20 cellular contexts compared by ENCODE assay signal in the genomic region with DNA sequence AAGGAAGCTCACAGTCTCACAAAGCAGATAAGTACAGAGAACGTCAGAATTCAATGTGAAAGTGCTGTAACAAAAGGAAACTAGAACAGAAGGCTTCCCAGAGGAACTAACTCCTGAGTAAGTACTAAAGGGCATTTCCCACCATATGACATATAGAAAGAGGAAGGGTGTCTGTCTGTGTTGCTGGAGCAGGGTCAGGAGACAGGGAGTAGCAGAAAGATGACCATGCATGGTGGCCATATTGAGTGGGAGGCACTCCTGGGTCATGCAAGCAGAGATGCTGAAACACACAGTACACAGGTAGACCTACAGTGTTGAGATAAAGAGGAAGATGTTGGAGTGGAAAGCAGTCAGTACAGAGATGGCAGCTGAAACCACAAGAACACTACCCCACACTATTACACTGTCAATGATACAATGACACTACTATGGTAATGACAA. TPM values are rescaled to one million over a fixed set of nuclear protein-coding genes. Genes with fewer than 3 reads are reported as not detected.
DNase-seq lines count a peak whose midpoint lies in the region; ATAC-seq, FAIRE-seq and TF ChIP-seq lines count a peak whose summit lies in the region.
"Had no signal": no experiment of that assay in that cellular context is flagged by ENCODE, and none has a peak within 500 bp of the region (broad histone marks: within the 10 kb centered on the region; RNA-seq: fewer than 3 reads in every experiment).

No MANE protein-coding gene starts in this region.

- no peaks in the 10 kb centered on the region for H3K9me3 ChIP-seq in right lobe of liver
- H3K9me3 ChIP-seq in HepG2 (ENCODE audit: low read length) = no peaks in the 10 kb centered on the region
- no peaks in the 10 kb centered on the region for H3K9me3 ChIP-seq in left lung
- no peaks in the 10 kb centered on the region for H3K9me3 ChIP-seq in upper lobe of right lung
- H3K9me3 ChIP-seq in T-helper 17 cell (ENCODE audit: control insufficient read depth, low read length, poor library complexity, severe bottlenecking) = no peaks in the 10 kb centered on the region
- no peaks in the 10 kb centered on the region for H3K9me3 ChIP-seq in spleen
- H3K9me3 ChIP-seq: HAP-1, SJCRH30 had no signal

- no peaks in the 10 kb centered on the region for H4K20me1 ChIP-seq in HepG2 (ENCODE audit: insufficient read depth, low read length)
- H4K20me1 ChIP-seq: BLaER1 had no signal

- no peaks in the 10 kb centered on the region for H3K4me1 ChIP-seq in right lobe of liver
- no peaks in the 10 kb centered on the region for H3K4me1 ChIP-seq in HepG2 (ENCODE audit: insufficient read depth, low read length)
- no peaks in the 10 kb centered on the region for H3K4me1 ChIP-seq in left lung
- no peaks in the 10 kb centered on the region for H3K4me1 ChIP-seq in upper lobe of right lung
- no peaks in the 10 kb centered on the region for H3K4me1 ChIP-seq in spleen
- H3K4me1 ChIP-seq: BLaER1, HAP-1, SJCRH30 had no signal

- no peak overlapping the region for H3K27ac Mint-ChIP-seq in T-helper 17 cell

- no peak for TF ChIP-seq EP300 in HepG2 (IDR thresholded peaks at IDR 0.05; ENCODE audit: low read depth in 2 of 2, low read length in 2 of 2)
- TF ChIP-seq EP300 in HepG2 (CRISPR knock-in tag; IDR thresholded peaks at IDR 0.05; ENCODE audit: borderline replicate concordance) = no peak

- intact Hi-C loops in right lobe of liver (cut with DNase I) (no loop called here), HepG2 (cut with micrococcal nuclease; ENCODE audit: unreplicated experiment) (no loop called here), left lung (cut with DNase I) (no loop called here), upper lobe of right lung (cut with DNase I) (no loop called here), spleen (cut with DNase I; ENCODE audit: low total_unique reads) (no loop called here)

- TF ChIP-seq POLR2A in right lobe of liver (IDR thresholded peaks at IDR 0.05) = no peak
- no peak for TF ChIP-seq POLR2A in HepG2 (IDR thresholded peaks at IDR 0.05; ENCODE audit: insufficient read depth in 1 of 2, low read depth in 2 of 2, low read length in 2 of 2)
- no peak for TF ChIP-seq POLR2A in spleen (IDR thresholded peaks at IDR 0.05)

- ATAC-seq in right lobe of liver = peak; percentile 30 to 63 (median 48)
- no peak for ATAC-seq in HepG2
- peak; percentile 51 for ATAC-seq in HG03432 (IDR thresholded peaks at IDR 0.05; ENCODE audit: unreplicated experiment)
- peak; percentile 78 for ATAC-seq in left lung
- ATAC-seq in upper lobe of right lung = peak; percentile 94
- ATAC-seq in T-helper 17 cell = no peak

- H3K4me3 Mint-ChIP-seq in T-helper 17 cell = no peak overlapping the region

- H3K27me3 Mint-ChIP-seq in T-helper 17 cell = no peaks in the 10 kb centered on the region

- H3K9ac ChIP-seq in HepG2 (ENCODE audit: insufficient read depth, low read depth, low read length) = no peak overlapping the region
- H3K9ac ChIP-seq: BLaER1 had no signal

- no peaks in the 10 kb centered on the region for H3K4me1 Mint-ChIP-seq in T-helper 17 cell

- H3K36me3 Mint-ChIP-seq in T-helper 17 cell (ENCODE audit: low read depth) = peaks cover 5% of the 10 kb centered on the region

- FAIRE-seq in HepG2 (lab: Jason Lieb, UNC) = no peak
- FAIRE-seq: A204.1, G401.6 had no signal

- POLR2A ChIA-PET in HepG2 (lab: Yijun Ruan, JAX) = no interaction called here

- no TSS peak for BruUV-seq in HepG2 (replicated peaks; lab: Mats Ljungman, UMichigan)

- no peak for TF ChIP-seq RAD21 in HepG2 (CRISPR knock-in tag; IDR thresholded peaks at IDR 0.05)

- H3K4me3 ChIP-seq in right lobe of liver (no peak overlapping the region), HepG2 (replicated peaks in 1 of 3; ENCODE audit: insufficient read depth in 1 of 3, low read depth in 2 of 3, low read length in 3 of 3) (no peak overlapping the region), left lung (no peak overlapping the region), upper lobe of right lung (no peak overlapping the region), spleen (no peak overlapping the region)
- H3K4me3 ChIP-seq: BLaER1, HAP-1, SJCRH30 had no signal

- H3K79me2 ChIP-seq in HepG2 (ENCODE audit: insufficient read depth, low read length) = no peaks in the 10 kb centered on the region

- H3K27me3 ChIP-seq in right lobe of liver = no peaks in the 10 kb centered on the region
- H3K27me3 ChIP-seq in HepG2 (ENCODE audit: control insufficient read depth in 1 of 2, insufficient read depth in 2 of 2, low read length in 2 of 2) = no peaks in the 10 kb centered on the region
- no peaks in the 10 kb centered on the region for H3K27me3 ChIP-seq in left lung
- no peaks in the 10 kb centered on the region for H3K27me3 ChIP-seq in upper lobe of right lung
- no peaks in the 10 kb centered on the region for H3K27me3 ChIP-seq in spleen (replicated peaks in 1 of 7)
- H3K27me3 ChIP-seq: BLaER1, SJCRH30 had no signal

- CTCF ChIA-PET in HepG2 (lab: Yijun Ruan, JAX; ENCODE audit: low intra/inter-chr PET ratio, low total read pairs) = no interaction called here

- H3K4me2 ChIP-seq in HepG2 (ENCODE audit: low read depth, low read length) = no peak overlapping the region
- H3K4me2 ChIP-seq: BLaER1 had no signal

- 62% methylated on average over 1 of the region's 1 CpG for WGBS in right lobe of liver (ENCODE audit: insufficient coverage, low coverage, low lambda C conversion rate, missing lambda C conversion rate)
- WGBS in HepG2 (ENCODE audit: low lambda C conversion rate) = 52% methylated on average over 1 of the region's 1 CpG
- WGBS in spleen, 5 donors = 53 to 67% (median 63%) methylated on average over 1 of the region's 1 CpG

- in situ Hi-C loops in HepG2 (cut with HindIII; ENCODE audit: extremely low pct_ligation_motif_present, low pct_unique_long_range_greater_than_20kb) = no loop called here

- no peak overlapping the region for H3K27ac ChIP-seq in right lobe of liver
- no peak overlapping the region for H3K27ac ChIP-seq in HepG2 (ENCODE audit: extremely low read length, insufficient read depth, low read length)
- peak overlapping the region in 1 of 2 donors; percentile 30 for H3K27ac ChIP-seq in left lung
- H3K27ac ChIP-seq in upper lobe of right lung = no peak overlapping the region
- peak overlapping the region in 1 of 8 donors; percentile 58 for H3K27ac ChIP-seq in spleen
- H3K27ac ChIP-seq: BLaER1, SJCRH30 had no signal

- no peak overlapping the region for H2AFZ ChIP-seq in HepG2 (ENCODE audit: low read length)

- TF ChIP-seq CTCF in right lobe of liver (IDR thresholded peaks at IDR 0.05) (no peak), HepG2 (CRISPR knock-in tag; IDR thresholded peaks at IDR 0.05) (no peak), left lung (IDR thresholded peaks at IDR 0.05) (no peak), upper lobe of right lung (IDR thresholded peaks at IDR 0.05) (no peak), spleen (IDR thresholded peaks at IDR 0.05 in 8 of 11, conservative IDR thresholded peaks at IDR 0.05 in 3 of 11) (no peak)

- DNase-seq in right lobe of liver (no peak), HepG2 (ENCODE audit: low spot score) (no peak), left lung (no peak), upper lobe of right lung (no peak), T-helper 17 cell (no peak), HCEC 1CT (no peak), spleen (no peak)
- DNase-seq: DND-41, NCI-H1105 treated with DMSO at 0.1 percent for 48 hours, NCI-H1694 treated with DMSO at 0.1 percent for 48 hours, NCI-H2107, NCI-H345, NCI-H526, OCI-M1, SJCRH30 had no signal

- H3K36me3 ChIP-seq in right lobe of liver (peaks cover 0 to 2% (median 0%) of the 10 kb centered on the region in 4 donors), HepG2 (replicated peaks in 1 of 2; ENCODE audit: control insufficient read depth in 1 of 2, insufficient read depth in 2 of 2, low read length in 2 of 2) (peaks cover 0 to 3% of the 10 kb centered on the region in 2 experiments; a peak in 1 of 5 replicates), left lung (peaks cover 0 to 98% of the 10 kb centered on the region in 2 donors), upper lobe of right lung (peaks cover 75% of the 10 kb centered on the region), spleen (peaks cover 0 to 100% (median 59%) of the 10 kb centered on the region in 6 donors)

TF ChIP-seq in HepG2, 621 proteins besides CTCF, POLR2A, EP300 and RAD21 (continues in another document):
- TF ChIP-seq CC2D1A (CRISPR knock-in tag; IDR thresholded peaks at IDR 0.05) (no peak), RCOR2 (CRISPR knock-in tag; IDR thresholded peaks at IDR 0.05) (no peak), RFXANK (CRISPR knock-in tag; IDR thresholded peaks at IDR 0.05) (no peak), RFX1 (IDR thresholded peaks at IDR 0.05) (no peak)

RNA-seq across cellular contexts. Expression of gene SLC25A24, which starts 47.3 kb away (rescaled TPM):
- total RNA-seq in right lobe of liver (1 to 10 TPM; 1.1 to 3.9 (median 2.5) TPM), HepG2 (2016; rRNA removed; fragmentation: Illumina TruSeq; extraction: Trizol) (12.4 and 19.1 TPM in 2 replicates), left lung (10 to 100 TPM; 39.9 to 57.9 TPM), upper lobe of right lung (46.6 TPM), T-helper 17 cell (10 to 100 TPM; 14.1 to 14.6 TPM), spleen (10 to 100 TPM; 24.5 to 44.4 (median 35.5) TPM)
- total RNA-seq in HepG2 (2016; cell fraction: cytosol; rRNA removed; fragmentation: Illumina TruSeq; extraction: Trizol; ENCODE audit: low read depth) = 1.6 and 1.9 TPM in 2 replicates
- total RNA-seq in HepG2 (2016; cell fraction: insoluble cytoplasmic fraction; rRNA removed; fragmentation: Illumina TruSeq; extraction: Trizol) = 12.1 and 18.6 TPM in 2 replicates
- total RNA-seq in HepG2 (2016; cell fraction: membrane; rRNA removed; fragmentation: Illumina TruSeq; extraction: Trizol) = 4.0 and 5.2 TPM in 2 replicates
- total RNA-seq in HepG2 (2016; cell fraction: nucleus; rRNA removed; fragmentation: Illumina TruSeq; extraction: Trizol) = 8.0 and 9.8 TPM in 2 replicates
- polyA plus RNA-seq in HepG2 (2011; rRNA removed) (6.5 and 8.0 TPM in 2 replicates), spleen (10 to 100 TPM; 12.2 to 21.3 (median 14.6) TPM)
- 3.1 and 5.8 TPM in 2 replicates for polyA plus RNA-seq in HepG2 (2011; cell fraction: cytosol; rRNA removed)
- polyA plus RNA-seq in HepG2 (2011; cell fraction: nucleus; rRNA removed) = 1.8 and 3.1 TPM in 2 replicates
- 6.2 and 6.5 TPM in 2 replicates for polyA plus RNA-seq in HepG2 (2012)
- polyA plus RNA-seq in HepG2 (2016; cell fraction: cytosol; fragmentation: Illumina TruSeq; extraction: Trizol; ENCODE audit: low read depth) = 0.45 and 0.55 TPM in 2 replicates
- polyA plus RNA-seq in HepG2 (2016; cell fraction: insoluble cytoplasmic fraction; fragmentation: Illumina TruSeq; extraction: Trizol; ENCODE audit: low read depth) = 16.0 and 18.5 TPM in 2 replicates
- 2.7 and 2.8 TPM in 2 replicates for polyA plus RNA-seq in HepG2 (2016; cell fraction: membrane; fragmentation: Illumina TruSeq; extraction: Trizol; ENCODE audit: low read depth)
- polyA plus RNA-seq in HepG2 (2016; cell fraction: nucleus; fragmentation: Illumina TruSeq; extraction: Trizol; ENCODE audit: insufficient read depth, low read depth) = 6.3 and 6.4 TPM in 2 replicates
- polyA minus RNA-seq in HepG2 (2011; rRNA and poly(A)+ RNA removed; ENCODE audit: low replicate concordance) = 5.5 and 36.4 TPM in 2 replicates
- 8.3 and 8.8 TPM in 2 replicates for polyA minus RNA-seq in HepG2 (2011; cell fraction: cytosol; rRNA and poly(A)+ RNA removed)
- 13.2 and 13.3 TPM in 2 replicates for polyA minus RNA-seq in HepG2 (2011; cell fraction: nucleus; rRNA and poly(A)+ RNA removed)

Comparison
In these comparisons a context has a peak if more than half of its experiments do, and no peak if none do; other contexts are left out.
1. ATAC-seq: peak in right lobe of liver (4 of 4), HG03432 (single experiment), left lung (single experiment) and upper lobe of right lung (single experiment); none in HepG2 (single experiment) and T-helper 17 cell (single experiment).